ENCODE assay signal across 21 cellular contexts in genomic region chr22:24761888-24762675, GRCh38. TPM values are rescaled to one million over a fixed set of nuclear protein-coding genes. Genes with fewer than 3 reads are reported as not detected.
A peak's percentile ranks its signal among the peaks of the same experiment; 100 is the strongest.
DNase-seq lines count a peak whose midpoint lies in the region; ATAC-seq, FAIRE-seq and TF ChIP-seq lines count a peak whose summit lies in the region.
"Had no signal": no experiment of that assay in that cellular context is flagged by ENCODE, and none has a peak within 500 bp of the region (broad histone marks: within the 10 kb centered on the region; RNA-seq: fewer than 3 reads in every experiment).

No MANE protein-coding gene starts in this region.

- intact Hi-C loops in K562 (cut with micrococcal nuclease) (no loop called here), stomach (cut with DNase I; ENCODE audit: low total_unique reads) (no loop called here), natural killer cell (cut with micrococcal nuclease) (no loop called here)

- H3K9me2 ChIP-seq in Karpas-422 (replicated peaks; ENCODE audit: insufficient read depth, low read length): no peaks in the 10 kb centered on the region

- H3K9me1 ChIP-seq in K562 (ENCODE audit: control insufficient read depth, insufficient read depth, low read length): no peaks in the 10 kb centered on the region

- TF ChIP-seq POLR2A in K562 (conservative IDR thresholded peaks at IDR 0.05) (no peak), stomach (IDR thresholded peaks at IDR 0.05) (no peak)

- no peak overlapping the region for H3K4me3 ChIP-seq in Karpas-422 (ENCODE audit: low read length)
- no peak overlapping the region for H3K4me3 ChIP-seq in K562
- H3K4me3 ChIP-seq in fibroblast of pulmonary artery (replicated peaks; ENCODE audit: low read depth, low read length): no peak overlapping the region
- no peak overlapping the region for H3K4me3 ChIP-seq in stomach
- H3K4me3 ChIP-seq: MG63, SJSA1 had no signal

- no peaks in the 10 kb centered on the region for H3K4me1 Mint-ChIP-seq in natural killer cell
- H3K4me1 Mint-ChIP-seq: CD4-positive, CD25-positive, alpha-beta regulatory T cell had no signal

- no peak; the same call in 1 of the 3 replicates for ATAC-seq in K562
- no peak for ATAC-seq in natural killer cell
- ATAC-seq: Right ventricle myocardium inferior had no signal

- H3K4me2 ChIP-seq in Karpas-422 (ENCODE audit: low read depth, low read length, poor library complexity, severe bottlenecking) (no peak overlapping the region), K562 (ENCODE audit: insufficient read depth, low read length) (no peak overlapping the region)

- TF ChIP-seq CTCF in K562 (IDR thresholded peaks at IDR 0.05 in 2 of 3, conservative IDR thresholded peaks at IDR 0.05 in 1 of 3; ENCODE audit: insufficient read depth in 2 of 3, low read depth in 1 of 3, low read length in 3 of 3): no peak
- no peak for TF ChIP-seq CTCF in fibroblast of pulmonary artery (IDR thresholded peaks at IDR 0.05; ENCODE audit: low read length, missing control alignments)
- TF ChIP-seq CTCF in stomach (IDR thresholded peaks at IDR 0.05): no peak
- TF ChIP-seq CTCF in natural killer cell (IDR thresholded peaks at IDR 0.05): no peak

- H3K4me3 Mint-ChIP-seq in natural killer cell: no peak overlapping the region
- H3K4me3 Mint-ChIP-seq: CD4-positive, CD25-positive, alpha-beta regulatory T cell had no signal

- no peaks in the 10 kb centered on the region for H3K27me3 ChIP-seq in Karpas-422 (ENCODE audit: low read length)
- no peaks in the 10 kb centered on the region for H3K27me3 ChIP-seq in K562 (ENCODE audit: control insufficient read depth in 2 of 2, insufficient read depth in 2 of 2, low read length in 2 of 2)
- H3K27me3 ChIP-seq in stomach: peaks cover 0 to 33% (median 0%) of the 10 kb centered on the region in 3 donors
- H3K27me3 ChIP-seq: BE2C, MG63 had no signal

- H3K9me3 Mint-ChIP-seq in natural killer cell: no peaks in the 10 kb centered on the region
- H3K9me3 Mint-ChIP-seq: CD4-positive, CD25-positive, alpha-beta regulatory T cell had no signal

- TF ChIP-seq RAD21 in K562 (CRISPR knock-in tag; conservative IDR thresholded peaks at IDR 0.05 in 1 of 2, IDR thresholded peaks at IDR 0.05 in 1 of 2): no peak

- H3K27ac Mint-ChIP-seq in natural killer cell: no peak overlapping the region
- H3K27ac Mint-ChIP-seq: CD4-positive, CD25-positive, alpha-beta regulatory T cell had no signal

- FAIRE-seq in K562 (lab: Jason Lieb, UNC): no peak
- FAIRE-seq: HTR-8/SVneo had no signal

- no peaks in the 10 kb centered on the region for H3K36me3 Mint-ChIP-seq in natural killer cell
- H3K36me3 Mint-ChIP-seq: CD4-positive, CD25-positive, alpha-beta regulatory T cell had no signal

- no peaks in the 10 kb centered on the region for H3K79me2 ChIP-seq in Karpas-422 (ENCODE audit: low read length)
- H3K79me2 ChIP-seq in K562 (ENCODE audit: control insufficient read depth, insufficient read depth, low read length): no peaks in the 10 kb centered on the region

- WGBS in K562 (ENCODE audit: insufficient coverage, low coverage, missing lambda C conversion rate): 64% methylated on average over 10 of the region's 10 CpGs
- WGBS in stomach, 5 donors: 78 to 91% (median 78%) methylated on average over 5 to 10 of the region's 10 CpGs

- in situ Hi-C loops in K562 (cut with MboI): no loop called here

- H2AFZ ChIP-seq in Karpas-422 (ENCODE audit: low read length) (no peak overlapping the region), K562 (ENCODE audit: low read depth, low read length) (peak overlapping the region; percentile 65; the same call in 1 of the 2 replicates)

- POLR2A ChIA-PET in K562 (lab: Yijun Ruan, JAX): interaction anchor here (0.7 kb wide), 1 partner anchor 23 kb away, joined by 3 read pairs; no protein-coding TSS in a partner anchor

- H3K4me1 ChIP-seq in Karpas-422 (ENCODE audit: low read length) (no peaks in the 10 kb centered on the region), K562 (replicated peaks in 1 of 2; ENCODE audit: control insufficient read depth in 2 of 2, insufficient read depth in 2 of 2, low read length in 2 of 2) (peaks cover 6 to 12% of the 10 kb centered on the region in 2 experiments; a peak in 4 of 5 replicates), stomach (no peaks in the 10 kb centered on the region)
- H3K4me1 ChIP-seq: BE2C, SJSA1 had no signal

- H3K27me3 Mint-ChIP-seq in natural killer cell (ENCODE audit: low read depth in 2 of 2): peaks cover 8 to 13% of the 10 kb centered on the region in 2 donors

- CTCF ChIA-PET in K562 (lab: Yijun Ruan, JAX; ENCODE audit: low intra/inter-chr PET ratio): no interaction called here

- no peaks in the 10 kb centered on the region for H3K9me3 ChIP-seq in Karpas-422 (ENCODE audit: low read length)
- H3K9me3 ChIP-seq in K562 (replicated peaks; ENCODE audit: control insufficient read depth, insufficient read depth, low read depth, low read length): no peaks in the 10 kb centered on the region
- H3K9me3 ChIP-seq in stomach: no peaks in the 10 kb centered on the region
- H3K9me3 ChIP-seq: BE2C, MG63, SJSA1 had no signal

- TF ChIP-seq EP300 in K562 (IDR thresholded peaks at IDR 0.05; ENCODE audit: low read length): no peak
- no peak for TF ChIP-seq EP300 in stomach (IDR thresholded peaks at IDR 0.05)

- H3K9ac ChIP-seq in Karpas-422 (ENCODE audit: low read length) (no peak overlapping the region), K562 (ENCODE audit: insufficient read depth in 1 of 2, low read depth in 2 of 2, low read length in 2 of 2) (no peak overlapping the region; a peak in 1 of 4 replicates)

- H4K20me1 ChIP-seq in Karpas-422 (ENCODE audit: insufficient read depth, low read depth, low read length): no peaks in the 10 kb centered on the region
- H4K20me1 ChIP-seq in K562 (replicated peaks; ENCODE audit: control insufficient read depth, insufficient read depth, low read length): no peaks in the 10 kb centered on the region

- peak; percentile 37 for DNase-seq in Karpas-422
- no peak for DNase-seq in K562 (ENCODE audit: extremely low read depth in 1 of 4, low spot score in 3 of 4)
- peak; percentile 79 for DNase-seq in fibroblast of pulmonary artery (ENCODE audit: low read depth)
- peak; percentile 16 for DNase-seq in stomach
- DNase-seq in natural killer cell: no peak
- no peak for DNase-seq in epidermal melanocyte (ENCODE audit: insufficient read length, low spot score)
- no peak for DNase-seq in NCI-H510A (lab: John Stamatoyannopoulos, UW)
- DNase-seq: BE2C; CD4-positive, CD25-positive, alpha-beta regulatory T cell; COR-L47; DMS79; HCEC 1CT; MG63; NCI-H1417; NCI-H1694 treated with DMSO at 0.1 percent for 48 hours; NCI-H446; NCI-H526 treated with DMSO at 0.1 percent for 48 hours had no signal

- no TSS peak for BruUV-seq in K562 (replicated peaks; lab: Mats Ljungman, UMichigan)

- H3K27ac ChIP-seq in Karpas-422 (ENCODE audit: low read length) (no peak overlapping the region), K562 (ENCODE audit: extremely low read depth, low read depth, low read length) (no peak overlapping the region), stomach (no peak overlapping the region)
- H3K27ac ChIP-seq: SJSA1 had no signal

- H3K36me3 ChIP-seq in Karpas-422 (ENCODE audit: insufficient read depth, low read length): no peaks in the 10 kb centered on the region
- no peaks in the 10 kb centered on the region for H3K36me3 ChIP-seq in K562 (ENCODE audit: control insufficient read depth, insufficient read depth, low read length)
- no peaks in the 10 kb centered on the region for H3K36me3 ChIP-seq in stomach
- H3K36me3 ChIP-seq: BE2C, MG63, SJSA1 had no signal

RNA-seq across cellular contexts. Expression of gene PIWIL3, which starts 12.4 kb away (rescaled TPM):
- not detected in 2 replicates for total RNA-seq in Karpas-422 (2014; rRNA removed; shearing (Covaris generic); ENCODE audit: low replicate concordance)
- not detected in 2 replicates for total RNA-seq in K562 (2011; cell fraction: chromatin; rRNA removed; ENCODE audit: low replicate concordance)
- not detected in 2 replicates for total RNA-seq in K562 (2011; cell fraction: nucleolus; rRNA removed)
- not detected in 2 replicates for total RNA-seq in K562 (2011; cell fraction: nucleoplasm; rRNA removed)
- total RNA-seq in K562 (2014; rRNA removed): 0.04 TPM in 1 of 2 replicates, not detected in the other
- total RNA-seq in K562 (2014; rRNA removed; fragmentation: Illumina TruSeq; extraction: Trizol): 0.10 TPM in 1 of 2 replicates, not detected in the other
- total RNA-seq in K562 (2015; rRNA removed; fragmentation: Illumina TruSeq; extraction: Trizol): 0.04 TPM in 1 of 2 replicates, not detected in the other
- total RNA-seq in K562 (2021): not detected in 2 replicates
- polyA plus RNA-seq in K562 (2011; rRNA removed): 0.03 and 0.04 TPM in 2 replicates
- 0.01 TPM in 2 replicates for polyA plus RNA-seq in K562 (2011; cell fraction: cytosol; rRNA removed)
- not detected in 2 replicates for polyA plus RNA-seq in K562 (2011; cell fraction: nucleus; rRNA removed)
- polyA plus RNA-seq in K562 (2012): 0.04 and 0.06 TPM in 2 replicates
- 0.04 and 0.06 TPM in 2 replicates for polyA plus RNA-seq in K562 (2014; fragmentation: Illumina TruSeq; extraction: Trizol)
- not detected for polyA plus RNA-seq in K562 (2014; fragmentation: Nextera tagmentation; extraction: Ambion mirVana)
- polyA plus RNA-seq in K562 (2014; rRNA removed): 0.12 TPM in 1 of 2 replicates, not detected in the other
- 0.07 TPM in 1 of 2 replicates, not detected in the other for polyA minus RNA-seq in K562 (2011; rRNA and poly(A)+ RNA removed)
- not detected in 2 replicates for polyA minus RNA-seq in K562 (2011; cell fraction: cytosol; rRNA and poly(A)+ RNA removed)
- not detected in 2 replicates for polyA minus RNA-seq in K562 (2011; cell fraction: nucleus; rRNA and poly(A)+ RNA removed)
- total RNA-seq in stomach: not detected
- not detected for polyA plus RNA-seq in stomach
- total RNA-seq in natural killer cell: not detected
- total RNA-seq: A673; CD4-positive, CD25-positive, alpha-beta regulatory T cell; Right ventricle myocardium inferior; SJSA1 had no signal
- polyA plus RNA-seq: CD4-positive, CD25-positive, alpha-beta regulatory T cell had no signal

RNA-seq across cellular contexts. Expression of gene SGSM1, which starts 43.9 kb away (rescaled TPM):
- total RNA-seq in Karpas-422 (2014; rRNA removed; shearing (Covaris generic); ENCODE audit: low replicate concordance): not detected in 2 replicates
- 0.12 TPM in 1 of 2 replicates, not detected in the other for total RNA-seq in K562 (2011; cell fraction: chromatin; rRNA removed; ENCODE audit: low replicate concordance)
- not detected in 2 replicates for total RNA-seq in K562 (2011; cell fraction: nucleolus; rRNA removed)
- total RNA-seq in K562 (2011; cell fraction: nucleoplasm; rRNA removed): not detected in 2 replicates
- total RNA-seq in K562 (2014; rRNA removed) (not detected in 2 replicates), K562 (2014; rRNA removed; fragmentation: Illumina TruSeq; extraction: Trizol) (not detected in 2 replicates), K562 (2015; rRNA removed; fragmentation: Illumina TruSeq; extraction: Trizol) (not detected in 2 replicates), K562 (2021) (not detected in 2 replicates), stomach (1 to 10 TPM; 1.3 to 4.7 (median 4.0) TPM), natural killer cell (10 to 100 TPM; 13.9 to 15.4 (median 13.9) TPM)
- polyA plus RNA-seq in K562 (2011; rRNA removed) (0.01 TPM in 1 of 2 replicates, not detected in the other), K562 (2014; fragmentation: Illumina TruSeq; extraction: Trizol) (not detected in 2 replicates), K562 (2014; fragmentation: Nextera tagmentation; extraction: Ambion mirVana) (not detected), K562 (2014; rRNA removed) (not detected in 2 replicates), stomach (under 1 TPM; 0.68 to 0.80 (median 0.76) TPM)
- 0.03 TPM in 2 replicates for polyA plus RNA-seq in K562 (2011; cell fraction: cytosol; rRNA removed)
- 0.04 TPM in 1 of 2 replicates, not detected in the other for polyA plus RNA-seq in K562 (2011; cell fraction: nucleus; rRNA removed)
- 0.03 TPM in 1 of 2 replicates, not detected in the other for polyA plus RNA-seq in K562 (2012)
- polyA minus RNA-seq in K562 (2011; rRNA and poly(A)+ RNA removed): not detected in 2 replicates
- not detected in 2 replicates for polyA minus RNA-seq in K562 (2011; cell fraction: cytosol; rRNA and poly(A)+ RNA removed)
- polyA minus RNA-seq in K562 (2011; cell fraction: nucleus; rRNA and poly(A)+ RNA removed): not detected in 2 replicates
- total RNA-seq: A673, SJSA1 had no signal

Comparison
In these comparisons a context has a peak if more than half of its experiments do, and no peak if none do; other contexts are left out.
1. DNase-seq: peak in Karpas-422 (single experiment), fibroblast of pulmonary artery (single experiment) and stomach (single experiment); none in K562 (0 of 4), natural killer cell (single experiment), epidermal melanocyte (single experiment) and NCI-H510A (single experiment).